22 cellular contexts compared by ENCODE assay signal in genomic region chr1:3029481-3029961, GRCh38. TPM values are rescaled to one million over a fixed set of nuclear protein-coding genes. Genes with fewer than 3 reads are reported as not detected.
DNase-seq lines count a peak whose midpoint lies in the region; ATAC-seq and TF ChIP-seq lines count a peak whose summit lies in the region.
"Had no signal": no experiment of that assay in that cellular context is flagged by ENCODE, and none has a peak within 500 bp of the region (broad histone marks: within the 10 kb centered on the region; RNA-seq: fewer than 3 reads in every experiment).

No MANE protein-coding gene starts in this region.

- H3K4me1 Mint-ChIP-seq in H9 = no peaks in the 10 kb centered on the region
- peaks cover 24% of the 10 kb centered on the region for H3K4me1 Mint-ChIP-seq in activated CD4-positive, alpha-beta T cell treated with anti-CD3 and anti-CD28 coated beads, Interleukin-2, amount 10 ng/mL, durations not matched to agents 7 days and 5 days
- H3K4me1 Mint-ChIP-seq: GM23338 had no signal

- POLR2A ChIA-PET in activated CD4-positive, alpha-beta T cell treated with anti-CD3 and anti-CD28 coated beads, Interleukin-2, amount 10 ng/mL, durations not matched to agents 7 days and 5 days (lab: Charles Lee) = no interaction called here

- no peak overlapping the region for H3K56ac ChIP-seq in H9 (ENCODE audit: insufficient read length, low read depth, low read length)

- no peaks in the 10 kb centered on the region for H3K79me2 ChIP-seq in H9 (ENCODE audit: insufficient read depth, low read length)

- intact Hi-C loops in tibial artery (cut with DNase I; ENCODE audit: low total_unique reads) = no loop called here

- no peak overlapping the region for H2BK15ac ChIP-seq in H9 (ENCODE audit: low read depth, low read length)

- H3K4me3 ChIP-seq in tibial artery = no peak overlapping the region
- H3K4me3 ChIP-seq: GM23338 had no signal

- no peaks in the 10 kb centered on the region for H3K4me1 ChIP-seq in H9 (ENCODE audit: insufficient read depth, low read length)
- H3K4me1 ChIP-seq in tibial artery = no peaks in the 10 kb centered on the region

- no peak overlapping the region for H3K4me2 ChIP-seq in H9 (ENCODE audit: insufficient read depth, insufficient read length, low read length)
- H3K4me2 ChIP-seq: GM23338, KMS-11 had no signal

- TF ChIP-seq CTCF in H9 (conservative IDR thresholded peaks at IDR 0.05) (no peak), tibial artery (IDR thresholded peaks at IDR 0.05) (no peak)

- no peak overlapping the region for H3K4ac ChIP-seq in H9 (ENCODE audit: low read depth, low read length)

- no peak overlapping the region for H3K27ac Mint-ChIP-seq in H9
- H3K27ac Mint-ChIP-seq in activated CD4-positive, alpha-beta T cell treated with anti-CD3 and anti-CD28 coated beads, Interleukin-2, amount 10 ng/mL, durations not matched to agents 7 days and 5 days = no peak overlapping the region
- H3K27ac Mint-ChIP-seq: GM23338 had no signal

- no peak overlapping the region for H2AK5ac ChIP-seq in H9 (ENCODE audit: insufficient read length, low read length)

- H4K8ac ChIP-seq in H9 (replicated peaks; ENCODE audit: insufficient read length, low read depth, low read length) = no peak overlapping the region

- H3K27me3 ChIP-seq in H9 (ENCODE audit: insufficient read depth, low read length) = no peaks in the 10 kb centered on the region
- peaks cover 0 to 48% of the 10 kb centered on the region in 2 donors for H3K27me3 ChIP-seq in tibial artery

- H4K5ac ChIP-seq in H9 (ENCODE audit: insufficient read length, low read depth, low read length) = no peak overlapping the region

- WGBS in H9 (ENCODE audit: extremely low coverage, insufficient read length, low lambda C conversion rate) = no CpG with 5 or more reads among the region's 11 CpGs

- peaks cover 0 to 4% (median 0%) of the 10 kb centered on the region in 3 experiments; a peak in 2 of 7 replicates for H3K36me3 Mint-ChIP-seq in H9 (ENCODE audit: insufficient read depth in 1 of 3, low read depth in 3 of 3)
- no peaks in the 10 kb centered on the region for H3K36me3 Mint-ChIP-seq in activated CD4-positive, alpha-beta T cell treated with anti-CD3 and anti-CD28 coated beads, Interleukin-2, amount 10 ng/mL, durations not matched to agents 7 days and 5 days (ENCODE audit: low read depth)
- H3K36me3 Mint-ChIP-seq: CD8-positive, alpha-beta memory T cell had no signal

- no peak overlapping the region for H4K91ac ChIP-seq in H9 (ENCODE audit: insufficient read length, low read depth, low read length)

- no peaks in the 10 kb centered on the region for H3K79me1 ChIP-seq in H9 (ENCODE audit: insufficient read depth, low read depth, low read length, poor library complexity, severe bottlenecking)

- H3K23me2 ChIP-seq in H9 (ENCODE audit: insufficient read length, low read depth, low read length, poor library complexity, severe bottlenecking) = no peaks in the 10 kb centered on the region

- H3K9me3 ChIP-seq in H9 (ENCODE audit: control insufficient read depth, low read depth, low read length) (peaks cover 17% of the 10 kb centered on the region), tibial artery (no peaks in the 10 kb centered on the region)

- no peak overlapping the region for H3K14ac ChIP-seq in H9 (ENCODE audit: insufficient read depth, low read length)

- H3K23ac ChIP-seq in H9 (ENCODE audit: insufficient read length, low read depth, low read length) = no peak overlapping the region

- no peak overlapping the region for H2BK5ac ChIP-seq in H9 (ENCODE audit: insufficient read length, low read length)

- CTCF ChIA-PET in activated CD4-positive, alpha-beta T cell treated with anti-CD3 and anti-CD28 coated beads, Interleukin-2, amount 10 ng/mL, durations not matched to agents 7 days and 5 days (lab: Charles Lee) = no interaction called here

- peak; percentile 16 for DNase-seq in activated CD4-positive, CD25-positive, alpha-beta regulatory T cell treated with anti-CD3 and anti-CD28 coated beads, Interleukin-2, amount 50 U/mL, for 72 hours
- DNase-seq in H9 (peak; percentile 8), mesenteric fat pad (ENCODE audit: low spot score) (peak; percentile 72), tibial artery (peak; percentile 14 to 53), glomerular visceral epithelial cell (ENCODE audit: extremely low spot score) (no peak)
- DNase-seq in activated CD4-positive, alpha-beta T cell treated with anti-CD3 and anti-CD28 coated beads, Interleukin-2, amount 10 ng/mL, durations not matched to agents 7 days and 5 days = no peak
- DNase-seq: ACHN, C1 segment of cervical spinal cord, Calu3, IMR-90, NCI-H1105 treated with DMSO at 0.1 percent for 48 hours, NCI-H2029 treated with DMSO at 0.1 percent for 48 hours, NCI-H524 treated with DMSO at 0.1 percent for 48 hours had no signal

- no peak overlapping the region for H3K18ac ChIP-seq in H9 (ENCODE audit: insufficient read length, low read depth, low read length)

- no peaks in the 10 kb centered on the region for H3K27me3 Mint-ChIP-seq in H9 (ENCODE audit: low read depth)
- H3K27me3 Mint-ChIP-seq in activated CD4-positive, alpha-beta T cell treated with anti-CD3 and anti-CD28 coated beads, Interleukin-2, amount 10 ng/mL, durations not matched to agents 7 days and 5 days = no peaks in the 10 kb centered on the region
- H3K27me3 Mint-ChIP-seq: CD8-positive, alpha-beta memory T cell had no signal

- H3K4me3 Mint-ChIP-seq in H9 = no peak overlapping the region
- H3K4me3 Mint-ChIP-seq in activated CD4-positive, alpha-beta T cell treated with anti-CD3 and anti-CD28 coated beads, Interleukin-2, amount 10 ng/mL, durations not matched to agents 7 days and 5 days = no peak overlapping the region
- H3K4me3 Mint-ChIP-seq: CD8-positive, alpha-beta memory T cell; GM23338 had no signal

- no peak overlapping the region for H3T11ph ChIP-seq in H9 (ENCODE audit: low read length)

- H2BK120ac ChIP-seq in H9 (ENCODE audit: low read depth, low read length, poor library complexity, severe bottlenecking) = no peak overlapping the region

- H3K36me3 ChIP-seq in tibial artery = no peaks in the 10 kb centered on the region

- ATAC-seq in activated CD4-positive, CD25-positive, alpha-beta regulatory T cell treated with anti-CD3 and anti-CD28 coated beads, Interleukin-2, amount 50 U/mL, for 24 hours = no peak
- no peak for ATAC-seq in GM19452 (IDR thresholded peaks at IDR 0.05; ENCODE audit: unreplicated experiment)
- ATAC-seq: GM23338, HCT116, Panc1 had no signal

- H3K9ac ChIP-seq in H9 (ENCODE audit: extremely low read depth, insufficient read length, low read length) = no peak overlapping the region
- H3K9ac ChIP-seq: KMS-11 had no signal

- no peak overlapping the region for H2BK20ac ChIP-seq in H9 (ENCODE audit: low read depth, low read length, poor library complexity, severe bottlenecking)

- peaks cover 0 to 13% of the 10 kb centered on the region in 2 experiments; a peak in 2 of 5 replicates for H3K9me3 Mint-ChIP-seq in H9
- no peaks in the 10 kb centered on the region for H3K9me3 Mint-ChIP-seq in activated CD4-positive, alpha-beta T cell treated with anti-CD3 and anti-CD28 coated beads, Interleukin-2, amount 10 ng/mL, durations not matched to agents 7 days and 5 days
- H3K9me3 Mint-ChIP-seq: CD8-positive, alpha-beta memory T cell; GM23338 had no signal

- H4K20me1 ChIP-seq in H9 (ENCODE audit: control insufficient read depth, insufficient read depth, insufficient read length) = no peaks in the 10 kb centered on the region

- H2BK12ac ChIP-seq in H9 (ENCODE audit: insufficient read length, low read depth, low read length) = no peak overlapping the region

- H2AFZ ChIP-seq in H9 (ENCODE audit: low read length) = no peak overlapping the region
- H2AFZ ChIP-seq: GM23338 had no signal

- H3K27ac ChIP-seq in H9 (ENCODE audit: insufficient read length, low read depth, low read length) (no peak overlapping the region), tibial artery (no peak overlapping the region)
- H3K27ac ChIP-seq: 22Rv1, KMS-11 had no signal

RNA-seq across cellular contexts. Expression of gene ACTRT2, which starts 8.3 kb away (rescaled TPM):
- not detected in 2 replicates for total RNA-seq in H9 (2021)
- not detected for total RNA-seq in mesenteric fat pad
- not detected for total RNA-seq in activated CD4-positive, alpha-beta T cell treated with anti-CD3 and anti-CD28 coated beads, Interleukin-2, amount 10 ng/mL, durations not matched to agents 7 days and 5 days
- total RNA-seq: Calu3; CD8-positive, alpha-beta memory T cell; Daoy; GM23338; IMR-90 had no signal

RNA-seq across cellular contexts. Expression of gene PRDM16, which starts 39.5 kb away (rescaled TPM):
- 0.17 and 0.70 TPM in 2 replicates for total RNA-seq in H9 (2021)
- 3.9 TPM for total RNA-seq in mesenteric fat pad
- 1 to 10 TPM; 1.1 to 2.3 TPM for total RNA-seq in activated CD4-positive, alpha-beta T cell treated with anti-CD3 and anti-CD28 coated beads, Interleukin-2, amount 10 ng/mL, durations not matched to agents 7 days and 5 days
- total RNA-seq: CD8-positive, alpha-beta memory T cell; IMR-90 had no signal

Comparison
In these comparisons a context has a peak if more than half of its experiments do, and no peak if none do; other contexts are left out.
1. DNase-seq: peak in activated CD4-positive, CD25-positive, alpha-beta regulatory T cell treated with anti-CD3 and anti-CD28 coated beads, Interleukin-2, amount 50 U/mL, for 72 hours (single experiment), H9 (single experiment), mesenteric fat pad (single experiment) and tibial artery (2 of 2); none in activated CD4-positive, alpha-beta T cell treated with anti-CD3 and anti-CD28 coated beads, Interleukin-2, amount 10 ng/mL, durations not matched to agents 7 days and 5 days (single experiment) and glomerular visceral epithelial cell (single experiment).